In the genomic region with DNA sequence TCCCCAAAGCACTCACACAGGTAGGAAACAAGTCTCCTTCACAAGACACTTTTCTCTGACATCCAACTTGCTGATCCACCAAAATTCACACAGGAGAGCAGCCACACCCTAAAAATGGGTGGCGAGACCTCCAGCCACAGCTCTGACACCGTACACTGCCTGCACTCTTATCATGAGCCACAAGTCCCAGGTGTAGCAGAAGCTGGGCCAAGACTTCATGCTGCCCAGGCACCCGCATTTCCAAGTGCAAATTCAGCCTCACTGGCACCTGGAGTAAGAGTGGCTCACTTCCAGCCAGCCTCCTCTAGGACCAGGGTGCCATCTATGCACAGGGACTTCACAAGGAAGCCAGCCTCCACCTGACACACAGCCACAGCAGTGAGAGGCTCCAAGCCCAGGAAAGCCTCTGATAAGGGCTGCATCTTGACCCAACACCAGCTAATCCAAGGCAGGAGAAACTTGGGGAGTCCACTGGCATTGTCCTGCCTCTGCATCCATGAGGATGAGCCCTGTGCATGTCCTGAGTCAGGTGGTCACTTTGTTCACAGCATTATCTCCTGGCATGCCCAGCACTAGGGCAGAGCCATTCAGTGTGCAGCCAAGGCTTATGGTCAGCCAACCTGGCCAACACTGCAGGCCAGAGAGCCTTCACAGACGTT, we compare ENCODE assay signal across 1 cellular context.
TF ChIP-seq lines count a peak whose summit lies in the region.

No MANE protein-coding gene starts in this region.

TF ChIP-seq in HepG2, 621 proteins besides CTCF, POLR2A, EP300 and RAD21 (continued from another document):
- TF ChIP-seq PAF1 (CRISPR knock-in tag; IDR thresholded peaks at IDR 0.05), result peak; percentile 54; the same call in 1 of the 2 replicates
- TF ChIP-seq KIAA2018 (CRISPR knock-in tag; IDR thresholded peaks at IDR 0.05; ENCODE audit: borderline replicate concordance), result no peak
- TF ChIP-seq IRF9 (CRISPR knock-in tag; IDR thresholded peaks at IDR 0.05; ENCODE audit: borderline replicate concordance), result no peak
- no peak for TF ChIP-seq DRAP1 (CRISPR knock-in tag; IDR thresholded peaks at IDR 0.05)
- TF ChIP-seq ZNF740 (CRISPR knock-in tag; IDR thresholded peaks at IDR 0.05), result no peak
- no peak for TF ChIP-seq PAX8 (CRISPR knock-in tag; IDR thresholded peaks at IDR 0.05; ENCODE audit: borderline replicate concordance)
- no peak for TF ChIP-seq ZBTB42 (CRISPR knock-in tag; IDR thresholded peaks at IDR 0.05)
- TF ChIP-seq, protein P1, sequence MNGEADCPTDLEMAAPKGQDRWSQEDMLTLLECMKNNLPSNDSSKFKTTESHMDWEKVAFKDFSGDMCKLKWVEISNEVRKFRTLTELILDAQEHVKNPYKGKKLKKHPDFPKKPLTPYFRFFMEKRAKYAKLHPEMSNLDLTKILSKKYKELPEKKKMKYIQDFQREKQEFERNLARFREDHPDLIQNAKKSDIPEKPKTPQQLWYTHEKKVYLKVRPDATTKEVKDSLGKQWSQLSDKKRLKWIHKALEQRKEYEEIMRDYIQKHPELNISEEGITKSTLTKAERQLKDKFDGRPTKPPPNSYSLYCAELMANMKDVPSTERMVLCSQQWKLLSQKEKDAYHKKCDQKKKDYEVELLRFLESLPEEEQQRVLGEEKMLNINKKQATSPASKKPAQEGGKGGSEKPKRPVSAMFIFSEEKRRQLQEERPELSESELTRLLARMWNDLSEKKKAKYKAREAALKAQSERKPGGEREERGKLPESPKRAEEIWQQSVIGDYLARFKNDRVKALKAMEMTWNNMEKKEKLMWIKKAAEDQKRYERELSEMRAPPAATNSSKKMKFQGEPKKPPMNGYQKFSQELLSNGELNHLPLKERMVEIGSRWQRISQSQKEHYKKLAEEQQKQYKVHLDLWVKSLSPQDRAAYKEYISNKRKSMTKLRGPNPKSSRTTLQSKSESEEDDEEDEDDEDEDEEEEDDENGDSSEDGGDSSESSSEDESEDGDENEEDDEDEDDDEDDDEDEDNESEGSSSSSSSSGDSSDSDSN (CRISPR knock-in tag; IDR thresholded peaks at IDR 0.05), result 0 out of 2 replicates have a peak, but pooled peaks have one; percentile 13
- 0 out of 2 replicates have a peak, but pooled peaks have one; percentile 5 for TF ChIP-seq IRF2 (CRISPR knock-in tag; IDR thresholded peaks at IDR 0.05)
- TF ChIP-seq AHR (CRISPR knock-in tag; IDR thresholded peaks at IDR 0.05), result no peak
- TF ChIP-seq PITX1 (CRISPR knock-in tag; IDR thresholded peaks at IDR 0.05), result 0 out of 2 replicates have a peak, but pooled peaks have one; percentile 22
- no peak for TF ChIP-seq ZNF326 (CRISPR knock-in tag; IDR thresholded peaks at IDR 0.05; ENCODE audit: borderline replicate concordance)
- TF ChIP-seq ZNF713 (CRISPR knock-in tag; IDR thresholded peaks at IDR 0.05), result 0 out of 2 replicates have a peak, but pooled peaks have one; percentile 54
- TF ChIP-seq NRL (CRISPR knock-in tag; IDR thresholded peaks at IDR 0.05; ENCODE audit: borderline replicate concordance), result 0 out of 2 replicates have a peak, but pooled peaks have one; percentile 13
TF ChIP-seq in HepG2: peak in this region for 27.
